ENCODE assay signal across 26 cellular contexts in the genomic region with DNA sequence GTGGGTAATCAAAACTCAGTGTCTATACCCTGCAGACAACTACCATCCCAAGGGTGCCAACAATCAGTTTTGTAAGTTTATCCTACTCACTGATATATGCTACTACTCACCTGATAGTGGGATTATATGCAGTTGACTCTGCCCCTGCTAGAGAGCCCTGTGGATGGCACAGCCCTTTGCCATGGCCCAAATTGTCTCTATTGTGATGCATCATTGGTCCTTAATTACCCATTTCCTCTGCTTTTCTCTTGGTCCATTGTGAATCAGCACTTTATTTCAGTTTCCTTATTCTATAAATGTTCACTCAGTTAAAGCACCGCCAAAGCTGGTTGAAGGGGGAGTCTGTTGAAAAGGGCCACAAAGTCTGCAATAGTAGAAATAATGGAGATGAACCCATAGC. TPM values are rescaled to one million over a fixed set of nuclear protein-coding genes. Genes with fewer than 3 reads are reported as not detected.
A peak's percentile ranks its signal among the peaks of the same experiment; 100 is the strongest.
DNase-seq lines count a peak whose midpoint lies in the region; TF ChIP-seq lines count a peak whose summit lies in the region.
"Had no signal": no experiment of that assay in that cellular context is flagged by ENCODE, and none has a peak within 500 bp of the region (broad histone marks: within the 10 kb centered on the region; RNA-seq: fewer than 3 reads in every experiment).

No MANE protein-coding gene starts in this region.

- H3K4me1 Mint-ChIP-seq in endodermal cell (peaks cover 23% of the 10 kb centered on the region), CD14-positive monocyte (peaks cover 18% of the 10 kb centered on the region)

- no peak overlapping the region for H3K9ac ChIP-seq in endodermal cell (ENCODE audit: extremely low read depth, low read length, poor library complexity, severe bottlenecking)

- no peak overlapping the region for H3K27ac ChIP-seq in endodermal cell (ENCODE audit: low read depth, low read length)
- H3K27ac ChIP-seq: SJCRH30 had no signal

- no peaks in the 10 kb centered on the region for H3K36me3 ChIP-seq in endodermal cell (ENCODE audit: control insufficient read depth, insufficient read depth, low read length)
- H3K36me3 ChIP-seq: SJCRH30 had no signal

- no peaks in the 10 kb centered on the region for H3K27me3 ChIP-seq in endodermal cell (ENCODE audit: control insufficient read depth, insufficient read depth, low read length, poor library complexity, severe bottlenecking)
- H3K27me3 ChIP-seq: SJCRH30 had no signal

- no peak for TF ChIP-seq CTCF in endodermal cell (conservative IDR thresholded peaks at IDR 0.05)
- no peak for TF ChIP-seq CTCF in CD14-positive monocyte (IDR thresholded peaks at IDR 0.05)

- peaks cover 20% of the 10 kb centered on the region for H3K36me3 Mint-ChIP-seq in endodermal cell (ENCODE audit: low read depth)
- H3K36me3 Mint-ChIP-seq in CD14-positive monocyte, result no peaks in the 10 kb centered on the region
- H3K36me3 Mint-ChIP-seq: CD8-positive, alpha-beta memory T cell; T-cell had no signal

- H3K4me3 ChIP-seq in endodermal cell (ENCODE audit: low read length), result no peak overlapping the region
- H3K4me3 ChIP-seq: SJCRH30 had no signal

- DNase-seq in NCI-H748 (lab: John Stamatoyannopoulos, UW; ENCODE audit: unreplicated experiment), result peak; percentile 32
- no peak for DNase-seq in NCI-H748 treated with DMSO at 0.1 percent for 48 hours (lab: John Stamatoyannopoulos, UW)
- DNase-seq in NOMO-1 (lab: John Stamatoyannopoulos, UW; ENCODE audit: unreplicated experiment in 2 of 2), result peak; percentile 51 to 78
- DNase-seq in endodermal cell, result no peak
- DNase-seq in iPS-NIHi7 (ENCODE audit: extremely low spot score), result peak; percentile 49
- DNase-seq in DMS114 treated with DMSO at 0.1 percent for 48 hours (lab: John Stamatoyannopoulos, UW; ENCODE audit: unreplicated experiment), result no peak
- DNase-seq in CD14-positive monocyte (ENCODE audit: low spot score), result no peak
- no peak for DNase-seq in GDM1 (lab: John Stamatoyannopoulos, UW)
- DNase-seq: 8988T; AML-193; C1 segment of cervical spinal cord; Calu3; CD8-positive, alpha-beta memory T cell; GF-D8; Kasumi-1; NCI-H1092 treated with DMSO at 0.1 percent for 48 hours; NCI-H146; NCI-H2029; NCI-H226; NCI-H510A treated with DMSO at 0.1 percent for 48 hours; NCI-H82; SJCRH30; T-cell had no signal

- H3K9me3 Mint-ChIP-seq in endodermal cell, result peaks cover 33% of the 10 kb centered on the region
- peaks cover 0 to 2% (median 0%) of the 10 kb centered on the region in 7 donors for H3K9me3 Mint-ChIP-seq in CD14-positive monocyte
- H3K9me3 Mint-ChIP-seq: CD8-positive, alpha-beta memory T cell; T-cell had no signal

- no peaks in the 10 kb centered on the region for H3K27me3 Mint-ChIP-seq in endodermal cell (ENCODE audit: insufficient read depth)
- H3K27me3 Mint-ChIP-seq in CD14-positive monocyte (ENCODE audit: low read depth in 3 of 3), result peaks cover 0 to 10% (median 6%) of the 10 kb centered on the region in 3 donors

- H3K9me3 ChIP-seq in endodermal cell (ENCODE audit: control insufficient read depth, low read length), result peaks cover 10% of the 10 kb centered on the region
- H3K9me3 ChIP-seq: SJCRH30 had no signal

- H3K4me3 Mint-ChIP-seq in endodermal cell (no peak overlapping the region), CD14-positive monocyte (no peak overlapping the region)
- H3K4me3 Mint-ChIP-seq: CD8-positive, alpha-beta memory T cell; T-cell had no signal

- peak overlapping the region; percentile 56 for H3K27ac Mint-ChIP-seq in endodermal cell
- peak overlapping the region in 1 of 7 donors; percentile 43 for H3K27ac Mint-ChIP-seq in CD14-positive monocyte
- H3K27ac Mint-ChIP-seq: CD8-positive, alpha-beta memory T cell had no signal

- 58% methylated on average over 1 of the region's 1 CpG; no CpG with 5 or more reads in 1 of the 2 experiments for WGBS in endodermal cell (ENCODE audit: insufficient coverage in 1 of 2, insufficient read length in 1 of 2), 2 experiments

- intact Hi-C loops in CD14-positive monocyte (cut with micrococcal nuclease), result no loop called here

- no peaks in the 10 kb centered on the region for H3K4me1 ChIP-seq in endodermal cell (ENCODE audit: control insufficient read depth, insufficient read depth, low read length)
- H3K4me1 ChIP-seq: SJCRH30 had no signal

RNA-seq across cellular contexts. Expression of a gene that starts 42.3 kb away (rescaled TPM):
- 10 to 100 TPM; 14.0 to 18.1 TPM for total RNA-seq in endodermal cell
- 0.71 TPM for polyA plus RNA-seq in endodermal cell (2013, experiment 1 of 2)
- 0.33 TPM for polyA plus RNA-seq in endodermal cell (2013, experiment 2 of 2)
- polyA plus RNA-seq in CD14-positive monocyte, result under 1 TPM in 1 of 2 donors, not detected in 1; 0.62 TPM
- total RNA-seq: Daoy, MCF 10A had no signal
- polyA plus RNA-seq: AG04450; CD8-positive, alpha-beta memory T cell had no signal

RNA-seq across cellular contexts. Expression of a gene that starts 57.2 kb away (rescaled TPM):
- total RNA-seq in endodermal cell, result 10 to 100 TPM in 1 of 2 donors, 1 to 10 TPM in 1; 6.7 to 15.9 TPM
- 0.50 TPM for polyA plus RNA-seq in endodermal cell (2013, experiment 1 of 2)
- 0.62 TPM for polyA plus RNA-seq in endodermal cell (2013, experiment 2 of 2)
- polyA plus RNA-seq in CD14-positive monocyte, result 10 to 100 TPM in 1 of 2 donors, 1 to 10 TPM in 1; 6.8 to 16.3 TPM
- total RNA-seq: Calu3; CD8-positive, alpha-beta memory T cell; Daoy; MCF 10A; T-cell had no signal
- polyA plus RNA-seq: AG04450; CD8-positive, alpha-beta memory T cell had no signal

Comparison
In these comparisons a context has a peak if more than half of its experiments do, and no peak if none do; other contexts are left out.
1. DNase-seq: peak in NCI-H748 (single experiment), NOMO-1 (2 of 2) and iPS-NIHi7 (single experiment); none in NCI-H748 treated with DMSO at 0.1 percent for 48 hours (single experiment), endodermal cell (single experiment), DMS114 treated with DMSO at 0.1 percent for 48 hours (single experiment), CD14-positive monocyte (single experiment) and GDM1 (single experiment).